ENCODE assay signal across 9 cellular contexts in genomic region chr5:172769324-172769597, GRCh38. TPM values are rescaled to one million over a fixed set of nuclear protein-coding genes. Genes with fewer than 3 reads are reported as not detected.
DNase-seq lines count a peak whose midpoint lies in the region; ATAC-seq and TF ChIP-seq lines count a peak whose summit lies in the region.
"Had no signal": no experiment of that assay in that cellular context is flagged by ENCODE, and none has a peak within 500 bp of the region (broad histone marks: within the 10 kb centered on the region; RNA-seq: fewer than 3 reads in every experiment).

No MANE protein-coding gene starts in this region.

- no peak overlapping the region for H4K8ac ChIP-seq in trophoblast cell (ENCODE audit: low read depth, low read length)

- no peak overlapping the region for H3K18ac ChIP-seq in trophoblast cell (ENCODE audit: low read length)

- H3K36me3 ChIP-seq in CD8-positive, alpha-beta T cell (ENCODE audit: insufficient read depth, low read length) = peaks cover 12% of the 10 kb centered on the region
- peaks cover 56% of the 10 kb centered on the region for H3K36me3 ChIP-seq in SJSA1
- H3K36me3 ChIP-seq in trophoblast cell (ENCODE audit: control insufficient read depth in 1 of 2, insufficient read depth in 2 of 2, low read length in 2 of 2) = peaks cover 10 to 16% of the 10 kb centered on the region in 2 experiments

- no peak overlapping the region for H4K12ac ChIP-seq in trophoblast cell (ENCODE audit: low read depth, low read length)

- peaks cover 63% of the 10 kb centered on the region for H3K4me1 Mint-ChIP-seq in CD8-positive, alpha-beta T cell (ENCODE audit: low read depth)

- H3K4me1 ChIP-seq in CD8-positive, alpha-beta T cell (ENCODE audit: insufficient read depth, low read length) = peaks cover 46% of the 10 kb centered on the region
- peaks cover 64% of the 10 kb centered on the region for H3K4me1 ChIP-seq in SJSA1 (replicated peaks)
- H3K4me1 ChIP-seq in trophoblast cell (ENCODE audit: control insufficient read depth in 1 of 2, insufficient read depth in 2 of 2, low read length in 2 of 2) = peaks cover 15 to 25% of the 10 kb centered on the region in 2 experiments

- H3K27me3 Mint-ChIP-seq in CD8-positive, alpha-beta T cell (ENCODE audit: low read depth) = no peaks in the 10 kb centered on the region

- peaks cover 23% of the 10 kb centered on the region for H3K79me1 ChIP-seq in trophoblast cell (ENCODE audit: low read length)

- no peak overlapping the region for H3K4me3 ChIP-seq in CD8-positive, alpha-beta T cell (ENCODE audit: low read depth, low read length)
- peak overlapping the region; percentile 75 for H3K4me3 ChIP-seq in SJSA1
- peak overlapping the region; percentile 68 for H3K4me3 ChIP-seq in fibroblast of mammary gland (ENCODE audit: control insufficient read depth, low read depth, low read length)
- H3K4me3 ChIP-seq in trophoblast cell (ENCODE audit: low read depth, low read length) = peak overlapping the region; percentile 82

- no peak overlapping the region for H3K9ac ChIP-seq in trophoblast cell (ENCODE audit: low read length)

- no peak overlapping the region for H2BK5ac ChIP-seq in trophoblast cell (ENCODE audit: low read depth, low read length, poor library complexity)

- no peak for TF ChIP-seq CTCF in CD8-positive, alpha-beta T cell (IDR thresholded peaks at IDR 0.05)
- TF ChIP-seq CTCF in fibroblast of mammary gland (conservative IDR thresholded peaks at IDR 0.05; ENCODE audit: control insufficient read depth, insufficient read depth, low read depth, low read length) = no peak

- no peak overlapping the region for H3K23ac ChIP-seq in trophoblast cell (ENCODE audit: low read length)

- ATAC-seq in CD8-positive, alpha-beta T cell = no peak
- no peak for ATAC-seq in GM19397 (IDR thresholded peaks at IDR 0.05; ENCODE audit: unreplicated experiment)

- H3K14ac ChIP-seq in trophoblast cell (ENCODE audit: low read length) = no peak overlapping the region

- DNase-seq in CD8-positive, alpha-beta T cell = no peak
- DNase-seq in SJSA1 (ENCODE audit: low read depth in 1 of 2, low spot score in 2 of 2) (no peak), fibroblast of mammary gland (ENCODE audit: low read depth) (no peak), trophoblast cell (peak in 1 of 2 donors; percentile 53), cerebellar nuclear complex (lab: John Stamatoyannopoulos, UW) (no peak), NCI-H1048 (lab: John Stamatoyannopoulos, UW) (no peak), NCI-H128 (lab: John Stamatoyannopoulos, UW; ENCODE audit: unreplicated experiment) (no peak)
- DNase-seq: NCI-H774 had no signal

- H2AFZ ChIP-seq in trophoblast cell (ENCODE audit: insufficient read depth, low read length, poor library complexity) = no peak overlapping the region

- H4K91ac ChIP-seq in trophoblast cell (ENCODE audit: low read depth, low read length) = no peak overlapping the region

- H2BK120ac ChIP-seq in trophoblast cell (ENCODE audit: insufficient read depth, low read length, poor library complexity) = no peak overlapping the region

- H3K27me3 ChIP-seq in CD8-positive, alpha-beta T cell (ENCODE audit: insufficient read depth, low read length) = no peaks in the 10 kb centered on the region
- H3K27me3 ChIP-seq in SJSA1 (replicated peaks) (no peaks in the 10 kb centered on the region), trophoblast cell (ENCODE audit: insufficient read depth, low read length) (no peaks in the 10 kb centered on the region)

- H2AK5ac ChIP-seq in trophoblast cell (ENCODE audit: low read length) = no peak overlapping the region

- H3K9me3 Mint-ChIP-seq in CD8-positive, alpha-beta T cell = no peaks in the 10 kb centered on the region

- CTCF ChIA-PET in CD8-positive, alpha-beta T cell (lab: Charles Lee) = interaction anchor here (1.3 to 7.2 kb wide), 4 partner anchors 11 to 190 kb away, joined by 3 to 75 read pairs (median 36); partner anchors contain the start of gene RPL26L1

- H3K4ac ChIP-seq in trophoblast cell (ENCODE audit: low read depth, low read length) = no peak overlapping the region

- no peak overlapping the region for H2BK12ac ChIP-seq in trophoblast cell (ENCODE audit: low read length)

- H3K27ac ChIP-seq in CD8-positive, alpha-beta T cell (ENCODE audit: low read depth, low read length) = peak overlapping the region; percentile 100
- H3K27ac ChIP-seq in SJSA1 = peak overlapping the region; percentile 99
- H3K27ac ChIP-seq in trophoblast cell (ENCODE audit: low read depth, low read length) = no peak overlapping the region

- POLR2A ChIA-PET in CD8-positive, alpha-beta T cell (lab: Charles Lee) = interaction anchor here (1.9 kb wide), 1 partner anchor 150 kb away, joined by 7 read pairs; no protein-coding TSS in a partner anchor

- H3K36me3 Mint-ChIP-seq in CD8-positive, alpha-beta T cell = peaks cover 32% of the 10 kb centered on the region

- H3K9me3 ChIP-seq in CD8-positive, alpha-beta T cell (ENCODE audit: low read length) = no peaks in the 10 kb centered on the region
- H3K9me3 ChIP-seq in SJSA1 (replicated peaks) = no peaks in the 10 kb centered on the region
- H3K9me3 ChIP-seq in trophoblast cell (ENCODE audit: insufficient read depth, low read depth, low read length) = no peaks in the 10 kb centered on the region

- peak overlapping the region; percentile 90 for H3K4me3 Mint-ChIP-seq in CD8-positive, alpha-beta T cell

- peak overlapping the region; percentile 87 for H3K4me2 ChIP-seq in trophoblast cell (ENCODE audit: low read length)

- H3K27ac Mint-ChIP-seq in CD8-positive, alpha-beta T cell = peak overlapping the region; percentile 93

- WGBS in trophoblast cell (ENCODE audit: extremely low coverage, insufficient coverage, insufficient read length) = no CpG with 5 or more reads among the region's 2 CpGs

- H3K79me2 ChIP-seq in trophoblast cell (ENCODE audit: control insufficient read depth, insufficient read depth, low read length, poor library complexity) = peaks cover 10% of the 10 kb centered on the region

- intact Hi-C loops in CD8-positive, alpha-beta T cell (cut with DNase I, micrococcal nuclease) = loop anchor here (5.0 kb wide), 3 partner anchors 582 to 657 kb away; partner anchors contain the start of gene STK10 (in 1 of the 2)

RNA-seq across cellular contexts. Expression of gene DUSP1, which starts 1.7 kb away (rescaled TPM):
- 100 to 1,000 TPM; 745 to 767 TPM for total RNA-seq in CD8-positive, alpha-beta T cell
- 322 and 475 TPM in 2 replicates for total RNA-seq in SJSA1 (2014; rRNA removed; shearing (Covaris generic))
- 12.0 and 12.4 TPM in 2 replicates for polyA plus RNA-seq in trophoblast cell (2013)
